In the genomic region with DNA sequence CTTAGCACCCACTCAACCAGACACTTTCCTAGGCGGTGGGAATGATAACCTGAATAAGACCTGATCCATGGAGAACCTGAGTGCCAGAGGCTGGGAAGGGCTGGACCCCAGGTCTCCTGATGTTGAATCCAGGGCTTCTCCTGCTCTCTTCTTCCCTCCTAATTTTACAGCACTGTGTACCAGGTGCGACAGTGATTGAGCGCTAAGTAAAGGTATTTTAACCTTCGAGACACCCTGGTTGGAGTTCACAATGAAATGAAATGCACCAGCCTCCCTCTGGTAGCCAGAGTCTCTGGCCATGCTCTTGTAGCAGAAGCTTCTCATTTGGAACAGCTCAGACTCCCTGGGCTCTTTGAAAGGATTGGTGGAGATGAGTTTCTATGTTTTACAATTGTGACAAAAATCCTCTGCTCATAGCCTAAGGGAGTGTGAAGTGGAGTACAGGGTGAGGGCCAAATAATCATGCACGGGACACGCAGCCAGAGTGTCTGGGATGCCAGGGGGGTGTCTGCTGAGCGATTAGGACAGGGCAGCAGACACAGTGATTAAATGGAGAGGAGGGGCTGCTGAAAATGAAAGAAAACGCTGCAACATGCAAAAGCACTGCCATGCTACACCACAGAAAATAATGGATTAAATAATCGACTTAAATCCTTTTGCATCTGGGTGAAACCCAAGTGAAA, we compare ENCODE assay signal across 1 cellular context.
TF ChIP-seq lines count a peak whose summit lies in the region.

No MANE protein-coding gene starts in this region.

TF ChIP-seq in IMR-90, 13 proteins besides CTCF, POLR2A, EP300 and RAD21:
- TF ChIP-seq SMC3 (IDR thresholded peaks at IDR 0.05; ENCODE audit: low read depth, low read length) (no peak), NFE2L2 (IDR thresholded peaks at IDR 0.05; ENCODE audit: low read depth, low read length) (no peak), MAFK (IDR thresholded peaks at IDR 0.05; ENCODE audit: low read depth, low read length) (no peak)
